21 cellular contexts compared by ENCODE assay signal in the genomic region with DNA sequence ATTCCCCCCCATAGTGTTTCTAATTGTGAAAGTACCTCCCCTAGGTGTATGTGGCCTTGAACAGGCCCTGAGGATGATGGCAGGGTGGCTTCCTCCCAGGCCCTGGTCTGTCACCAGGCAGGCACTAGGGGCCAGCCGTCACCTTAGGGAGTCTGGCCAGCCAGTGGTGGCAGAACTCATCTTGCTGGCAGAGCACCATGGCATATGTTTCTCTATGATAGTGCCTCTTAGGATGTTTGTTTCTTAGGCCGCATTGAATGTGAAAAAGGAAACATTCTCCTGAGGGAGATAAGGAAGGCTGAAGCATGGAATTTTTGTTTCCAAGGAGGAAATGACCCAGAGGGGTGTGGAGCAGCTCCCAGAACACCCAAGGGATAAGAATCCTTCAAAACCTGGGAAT. TPM values are rescaled to one million over a fixed set of nuclear protein-coding genes. Genes with fewer than 3 reads are reported as not detected.
A peak's percentile ranks its signal among the peaks of the same experiment; 100 is the strongest.
DNase-seq lines count a peak whose midpoint lies in the region; ATAC-seq, FAIRE-seq and TF ChIP-seq lines count a peak whose summit lies in the region.
"Had no signal": no experiment of that assay in that cellular context is flagged by ENCODE, and none has a peak within 500 bp of the region (broad histone marks: within the 10 kb centered on the region; RNA-seq: fewer than 3 reads in every experiment).

No MANE protein-coding gene starts in this region.

- no peak overlapping the region for H3K4me2 ChIP-seq in endothelial cell of umbilical vein (ENCODE audit: insufficient read depth, low read length)
- H3K4me2 ChIP-seq: A549, GM23338 had no signal

- H3K4me1 ChIP-seq in right cardiac atrium (ENCODE audit: control insufficient read depth, insufficient read depth, low read length) (no peaks in the 10 kb centered on the region), right atrium auricular region (no peaks in the 10 kb centered on the region), endothelial cell of umbilical vein (ENCODE audit: control insufficient read depth, extremely low read depth, insufficient read depth, low read length) (no peaks in the 10 kb centered on the region)
- H3K4me1 ChIP-seq: A549, Caco-2 had no signal

- DNase-seq in right cardiac atrium (peak in 2 of 3 donors; percentile 19 to 72), right atrium auricular region (ENCODE audit: low spot score) (no peak), endothelial cell of umbilical vein (ENCODE audit: low read depth, low spot score) (peak; percentile 78), pulmonary artery endothelial cell (ENCODE audit: low read depth, low spot score) (peak; percentile 46), GM19239 (ENCODE audit: insufficient read length, low spot score) (no peak), mesenteric fat pad (ENCODE audit: low spot score) (no peak)
- DNase-seq: AML-193; Caco-2; CD4-positive, alpha-beta T cell; HCEC 1CT; IMR-90 had no signal

- no peaks in the 10 kb centered on the region for H3K79me2 ChIP-seq in endothelial cell of umbilical vein (ENCODE audit: control insufficient read depth, insufficient read depth, low read length)

- no peak for TF ChIP-seq POLR2A in endothelial cell of umbilical vein (IDR thresholded peaks at IDR 0.05; ENCODE audit: low read depth, low read length)

- TF ChIP-seq CTCF in right atrium auricular region (IDR thresholded peaks at IDR 0.05) (no peak), endothelial cell of umbilical vein (IDR thresholded peaks at IDR 0.05; ENCODE audit: extremely low read depth in 1 of 2, insufficient read depth in 1 of 2, low read depth in 1 of 2, low read length in 2 of 2) (no peak)

- dilution Hi-C loops in endothelial cell of umbilical vein (cut with MboI; ENCODE audit: extremely low pct_ligation_motif_present, low sequenced_read_pairs), result no loop called here

- POLR2A ChIA-PET in endothelial cell of umbilical vein (lab: Charles Lee), result no interaction called here

- no peak overlapping the region for H3K4me3 ChIP-seq in right cardiac atrium (ENCODE audit: low read length)
- H3K4me3 ChIP-seq in right atrium auricular region, result no peak overlapping the region
- no peak overlapping the region for H3K4me3 ChIP-seq in endothelial cell of umbilical vein (replicated peaks in 1 of 3; ENCODE audit: insufficient read depth in 1 of 3, low read depth in 1 of 3, low read length in 3 of 3)
- H3K4me3 ChIP-seq: A549, GM23338 had no signal

- ATAC-seq in right cardiac atrium, result peak; percentile 74 to 93
- ATAC-seq in esophagus mucosa, result no peak
- ATAC-seq: A549, GM23338 had no signal

- H2AFZ ChIP-seq in endothelial cell of umbilical vein (ENCODE audit: low read depth, low read length), result no peak overlapping the region
- H2AFZ ChIP-seq: GM23338 had no signal

- H3K9me3 ChIP-seq in right cardiac atrium (ENCODE audit: control insufficient read depth, low read length), result no peaks in the 10 kb centered on the region
- H3K9me3 ChIP-seq in right atrium auricular region, result no peaks in the 10 kb centered on the region
- no peaks in the 10 kb centered on the region for H3K9me3 ChIP-seq in endothelial cell of umbilical vein (replicated peaks; ENCODE audit: control insufficient read depth, insufficient read depth, low read length)
- H3K9me3 ChIP-seq: A549, Caco-2 had no signal

- intact Hi-C loops in right cardiac atrium (cut with DNase I) (no loop called here), endothelial cell of umbilical vein (cut with micrococcal nuclease) (loop anchor here (10.0 kb wide), 1 partner anchor 1524 kb away; no protein-coding TSS in a partner anchor)

- no TSS peak for BruUV-seq in endothelial cell of umbilical vein (replicated peaks; lab: Mats Ljungman, UMichigan)

- H3K27me3 ChIP-seq in right cardiac atrium (ENCODE audit: control insufficient read depth, insufficient read depth), result no peaks in the 10 kb centered on the region
- H3K27me3 ChIP-seq in right atrium auricular region, result no peaks in the 10 kb centered on the region
- H3K27me3 ChIP-seq in endothelial cell of umbilical vein (ENCODE audit: control insufficient read depth in 2 of 2, insufficient read depth in 2 of 2, low read length in 2 of 2), result peaks cover 0 to 9% of the 10 kb centered on the region in 2 experiments

- H3K36me3 ChIP-seq in right atrium auricular region (no peaks in the 10 kb centered on the region), endothelial cell of umbilical vein (ENCODE audit: control insufficient read depth in 2 of 2, extremely low read depth in 1 of 2, insufficient read depth in 2 of 2, low read length in 2 of 2) (no peaks in the 10 kb centered on the region)

- H3K9me1 ChIP-seq in endothelial cell of umbilical vein (replicated peaks; ENCODE audit: control insufficient read depth, extremely low read depth, insufficient read depth, low read length), result no peaks in the 10 kb centered on the region

- no peak overlapping the region for H3K27ac ChIP-seq in right cardiac atrium (ENCODE audit: low read length)
- H3K27ac ChIP-seq in right atrium auricular region, result no peak overlapping the region
- no peak overlapping the region for H3K27ac ChIP-seq in endothelial cell of umbilical vein (ENCODE audit: insufficient read depth, low read depth, low read length)
- H3K27ac ChIP-seq: A549, C4-2B, HL-60 had no signal

- no peak overlapping the region for H3K9ac ChIP-seq in endothelial cell of umbilical vein (replicated peaks; ENCODE audit: extremely low read depth, insufficient read depth, low read length)

- 41% methylated on average over 2 of the region's 2 CpGs for WGBS in right cardiac atrium

- no peaks in the 10 kb centered on the region for H4K20me1 ChIP-seq in endothelial cell of umbilical vein (replicated peaks; ENCODE audit: control insufficient read depth, extremely low read depth, insufficient read depth, low read length)

- CTCF ChIA-PET in endothelial cell of umbilical vein (lab: Charles Lee), result interaction anchor here (0.6 to 5.4 kb wide), 7 partner anchors 9 to 245 kb away, joined by 3 to 30 read pairs (median 7); no protein-coding TSS in a partner anchor

- FAIRE-seq in endothelial cell of umbilical vein (lab: Jason Lieb, UNC), result peak; percentile 21
- FAIRE-seq in GM19239 (lab: Jason Lieb, UNC), result no peak
- FAIRE-seq: A549, D721Med, G401.6, GM12892, GM18507, H54 had no signal

TF ChIP-seq in endothelial cell of umbilical vein, 7 proteins besides CTCF, POLR2A, EP300 and RAD21:
- peak; percentile 39 for TF ChIP-seq GATA2 (IDR thresholded peaks at IDR 0.05; ENCODE audit: insufficient read depth, insufficient read length, low read depth, low read length)
- no peak for TF ChIP-seq POLR2AphosphoS5 (IDR thresholded peaks at IDR 0.05; ENCODE audit: insufficient read depth, low read depth, low read length)
- no peak for TF ChIP-seq FOS (IDR thresholded peaks at IDR 0.05; ENCODE audit: borderline replicate concordance, insufficient read depth, low read length)
- TF ChIP-seq, protein P1, sequence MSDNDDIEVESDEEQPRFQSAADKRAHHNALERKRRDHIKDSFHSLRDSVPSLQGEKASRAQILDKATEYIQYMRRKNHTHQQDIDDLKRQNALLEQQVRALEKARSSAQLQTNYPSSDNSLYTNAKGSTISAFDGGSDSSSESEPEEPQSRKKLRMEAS (IDR thresholded peaks at IDR 0.05; ENCODE audit: insufficient read depth, insufficient read length), result no peak

RNA-seq across cellular contexts. Expression of a gene that starts 45.2 kb away (rescaled TPM):
- total RNA-seq in right cardiac atrium (100 to 1,000 TPM; 191 to 273 (median 234) TPM), right atrium auricular region (100 to 1,000 TPM; 143 to 203 TPM), endothelial cell of umbilical vein (not detected in 2 replicates), pulmonary artery endothelial cell (0.04 TPM in 1 of 2 replicates, not detected in the other), mesenteric fat pad (10.7 TPM), esophagus mucosa (0.68 TPM)
- polyA plus RNA-seq in right cardiac atrium (118 TPM), endothelial cell of umbilical vein (0.01 and 0.03 TPM in 2 replicates)
- polyA plus RNA-seq in endothelial cell of umbilical vein (2011; cell fraction: cytosol; rRNA removed), result not detected in 2 replicates
- 0.13 and 0.14 TPM in 2 replicates for polyA plus RNA-seq in endothelial cell of umbilical vein (2011; cell fraction: nucleus; rRNA removed)
- 0.04 TPM in 1 of 2 replicates, not detected in the other for polyA plus RNA-seq in endothelial cell of umbilical vein (2012)
- polyA minus RNA-seq in endothelial cell of umbilical vein, result 0.22 TPM in 1 of 2 replicates, not detected in the other
- not detected for polyA minus RNA-seq in endothelial cell of umbilical vein (2011; cell fraction: cytosol; rRNA and poly(A)+ RNA removed)
- 0.14 and 0.24 TPM in 2 replicates for polyA minus RNA-seq in endothelial cell of umbilical vein (2011; cell fraction: nucleus; rRNA and poly(A)+ RNA removed)
- total RNA-seq: IMR-90 had no signal

Comparison
In these comparisons a context has a peak if more than half of its experiments do, and no peak if none do; other contexts are left out.
1. DNase-seq: peak in right cardiac atrium (2 of 3), endothelial cell of umbilical vein (single experiment) and pulmonary artery endothelial cell (single experiment); none in right atrium auricular region (single experiment), GM19239 (single experiment) and mesenteric fat pad (single experiment).
2. RNA of a gene that starts 45.2 kb away (total RNA-seq): 191 to 273 TPM in right cardiac atrium and 143 to 203 TPM in right atrium auricular region; 10.7 TPM in mesenteric fat pad (single experiment), 0.68 TPM in esophagus mucosa (single experiment), not detected in endothelial cell of umbilical vein and 0.04 TPM in pulmonary artery endothelial cell; every median in the first group is over 10 times any median in the second.